ENCODE assay signal across 14 cellular contexts in the genomic region with DNA sequence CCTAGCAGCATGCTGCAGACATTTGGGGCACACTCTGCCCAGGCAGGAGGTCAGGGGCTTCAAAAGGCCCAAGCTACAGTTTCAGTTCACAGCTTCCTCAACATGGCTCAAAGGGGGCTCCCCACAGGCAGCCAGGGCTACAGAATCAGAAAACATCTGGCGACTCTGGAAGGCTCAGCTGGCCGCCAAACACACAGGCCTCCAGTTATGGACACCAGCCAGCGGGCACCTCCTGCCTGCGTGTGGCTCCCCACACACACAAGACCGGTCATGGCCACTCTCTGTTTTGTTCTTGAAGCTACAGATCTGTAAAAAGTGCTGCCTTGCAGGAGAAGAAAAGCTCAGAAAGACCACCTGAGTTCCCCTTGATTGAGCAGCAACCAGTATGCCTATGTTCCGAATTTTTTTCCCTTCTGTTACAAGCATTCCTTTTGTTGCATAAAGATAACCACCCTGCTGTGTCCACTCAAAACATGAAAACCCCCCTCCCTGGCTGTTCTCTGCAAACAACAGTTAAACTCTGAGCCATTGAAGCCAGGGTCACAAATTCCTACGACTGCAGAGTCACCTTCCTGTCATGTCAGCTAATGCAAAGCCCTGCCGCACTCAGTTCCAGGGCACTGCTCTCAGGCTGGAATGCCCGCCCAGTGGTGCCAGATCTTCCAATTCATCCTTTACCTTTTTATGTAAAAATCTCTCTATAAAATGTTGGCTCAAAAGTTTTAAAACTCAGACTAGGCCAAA. TPM values are rescaled to one million over a fixed set of nuclear protein-coding genes. Genes with fewer than 3 reads are reported as not detected.
DNase-seq lines count a peak whose midpoint lies in the region; ATAC-seq and TF ChIP-seq lines count a peak whose summit lies in the region.
"Had no signal": no experiment of that assay in that cellular context is flagged by ENCODE, and none has a peak within 500 bp of the region (broad histone marks: within the 10 kb centered on the region; RNA-seq: fewer than 3 reads in every experiment).

No MANE protein-coding gene starts in this region.

- H3K36me3 Mint-ChIP-seq in neural progenitor cell, result peaks cover 6% of the 10 kb centered on the region

- peak overlapping the region; percentile 51 for H3K4me3 Mint-ChIP-seq in neural progenitor cell

- peaks cover 6% of the 10 kb centered on the region for H3F3A ChIP-seq in GM23248 (ENCODE audit: insufficient read depth)
- H3F3A ChIP-seq in neural progenitor cell (ENCODE audit: low read depth), result peaks cover 25% of the 10 kb centered on the region

- H3K27ac ChIP-seq in GM23248 (no peak overlapping the region), angular gyrus (ENCODE audit: low read depth, low read length) (peak overlapping the region; percentile 14), left ventricle myocardium inferior (replicated peaks) (peak overlapping the region; percentile 63), neural progenitor cell (no peak overlapping the region), foreskin keratinocyte (no peak overlapping the region)

- ATAC-seq in foreskin keratinocyte, result no peak
- ATAC-seq in HG03139 (IDR thresholded peaks at IDR 0.05; ENCODE audit: unreplicated experiment), result no peak

- H3K27me3 Mint-ChIP-seq in neural progenitor cell (ENCODE audit: insufficient read depth, low read depth), result peaks cover 11% of the 10 kb centered on the region

- H3K9ac ChIP-seq in GM23248 (no peak overlapping the region), neural progenitor cell (no peak overlapping the region)

- H3K9me2 ChIP-seq in GM23248 (ENCODE audit: insufficient read depth), result no peaks in the 10 kb centered on the region

- H3K36me3 ChIP-seq in GM23248 (ENCODE audit: low read depth), result peaks cover 4% of the 10 kb centered on the region
- peaks cover 9% of the 10 kb centered on the region for H3K36me3 ChIP-seq in left ventricle myocardium inferior
- H3K36me3 ChIP-seq in neural progenitor cell, result no peaks in the 10 kb centered on the region

- no peaks in the 10 kb centered on the region for H3K9me3 ChIP-seq in GM23248 (ENCODE audit: low read depth)
- peaks cover 8% of the 10 kb centered on the region for H3K9me3 ChIP-seq in left ventricle myocardium inferior (replicated peaks)
- H3K9me3 ChIP-seq in neural progenitor cell (ENCODE audit: low read depth), result no peaks in the 10 kb centered on the region

- in situ Hi-C loops in GM23248 (cut with MboI), result no loop called here

- DNase-seq in GM23248 (peak; percentile 39), left ventricle myocardium inferior (peak; percentile 59), neural progenitor cell (ENCODE audit: low spot score) (peak; percentile 53), foreskin keratinocyte (no peak), NCI-H2081 treated with DMSO at 0.1 percent for 48 hours (lab: John Stamatoyannopoulos, UW) (no peak)
- DNase-seq in activated CD4-positive, alpha-beta T cell treated with anti-CD3 and anti-CD28 coated beads for 1 hour, result no peak
- DNase-seq: activated CD4-positive, alpha-beta T cell treated with anti-CD3 and anti-CD28 coated beads for 4 hours; NCI-H774 had no signal

- H3K4me2 ChIP-seq in GM23248 (ENCODE audit: unreplicated experiment) (no peak overlapping the region), neural progenitor cell (peak overlapping the region; percentile 37)

- WGBS in GM23248 (ENCODE audit: low coverage in 1 of 2, low lambda C conversion rate in 2 of 2, missing lambda C conversion rate in 2 of 2), 2 experiments, result 56 to 57% methylated on average over 9 of the region's 9 CpGs

- H3K9me3 Mint-ChIP-seq in neural progenitor cell, result peaks cover 12% of the 10 kb centered on the region

- TF ChIP-seq CTCF in left ventricle myocardium inferior (IDR thresholded peaks at IDR 0.05; ENCODE audit: borderline replicate concordance), result no peak
- no peak for TF ChIP-seq CTCF in neural progenitor cell (IDR thresholded peaks at IDR 0.05)
- no peak for TF ChIP-seq CTCF in foreskin keratinocyte (conservative IDR thresholded peaks at IDR 0.05)

- H4K20me1 ChIP-seq in GM23248 (ENCODE audit: insufficient read depth) (no peaks in the 10 kb centered on the region), neural progenitor cell (ENCODE audit: low read depth) (no peaks in the 10 kb centered on the region)

- H2AFZ ChIP-seq in GM23248 (no peak overlapping the region), neural progenitor cell (replicated peaks) (no peak overlapping the region)

- peaks cover 55% of the 10 kb centered on the region for H3K4me1 Mint-ChIP-seq in neural progenitor cell

- H3K4me1 ChIP-seq in GM23248 (ENCODE audit: insufficient read depth) (no peaks in the 10 kb centered on the region), left ventricle myocardium inferior (peaks cover 73% of the 10 kb centered on the region), neural progenitor cell (peaks cover 32% of the 10 kb centered on the region), foreskin keratinocyte (no peaks in the 10 kb centered on the region)

- no peaks in the 10 kb centered on the region for H3K79me2 ChIP-seq in GM23248 (ENCODE audit: insufficient read depth)
- H3K79me2 ChIP-seq in neural progenitor cell (ENCODE audit: low read depth), result no peaks in the 10 kb centered on the region

- intact Hi-C loops in left ventricle myocardium inferior (cut with micrococcal nuclease), result no loop called here

- H3K27me3 ChIP-seq in GM23248 (replicated peaks; ENCODE audit: insufficient read depth) (no peaks in the 10 kb centered on the region), left ventricle myocardium inferior (ENCODE audit: low read depth) (no peaks in the 10 kb centered on the region), neural progenitor cell (no peaks in the 10 kb centered on the region), foreskin keratinocyte (no peaks in the 10 kb centered on the region)

- no peak overlapping the region for H3K4me3 ChIP-seq in GM23248
- H3K4me3 ChIP-seq in left ventricle myocardium inferior, result no peak overlapping the region
- H3K4me3 ChIP-seq in neural progenitor cell, result no peak overlapping the region

- H3K27ac Mint-ChIP-seq in neural progenitor cell, result peak overlapping the region; percentile 98
- H3K27ac Mint-ChIP-seq: activated T-helper 2 cell treated with anti-CD3 and anti-CD28 coated beads, Interferon-gamma antibody, Interleukin-2, Interleukin-4, amounts not matched to agents 10 μg/mL and 5 μg/mL and 100 μg/mL, durations not matched to agents 14 hours and 24 hours and 36 hours had no signal

RNA-seq across cellular contexts. Expression of a gene that starts 33.6 kb away (rescaled TPM):
- 8.7 and 9.5 TPM in 2 replicates for total RNA-seq in GM23248 (2014; rRNA removed; shearing (Covaris generic))
- polyA plus RNA-seq in GM23248 (2016; fragmentation: Nextera tagmentation; extraction: Ambion mirVana) (12.3 and 12.4 TPM in 2 replicates), foreskin keratinocyte (not detected in 2 replicates)
- total RNA-seq in left ventricle myocardium inferior (21.1 TPM), neural progenitor cell (ENCODE audit: low replicate concordance) (0.92 and 1.2 TPM in 2 replicates), foreskin keratinocyte (not detected in 2 replicates)

RNA-seq across cellular contexts. Expression of a gene that starts 52.1 kb away (rescaled TPM):
- not detected in 2 replicates for total RNA-seq in GM23248 (2014; rRNA removed; shearing (Covaris generic))
- polyA plus RNA-seq in GM23248 (2016; fragmentation: Nextera tagmentation; extraction: Ambion mirVana) (not detected in 2 replicates), foreskin keratinocyte (not detected in 2 replicates)
- total RNA-seq in left ventricle myocardium inferior (not detected), neural progenitor cell (ENCODE audit: low replicate concordance) (not detected in 2 replicates), foreskin keratinocyte (not detected in 2 replicates)
- total RNA-seq: activated T-helper 2 cell treated with anti-CD3 and anti-CD28 coated beads, Interferon-gamma antibody, Interleukin-2, Interleukin-4, amounts not matched to agents 10 μg/mL and 5 μg/mL and 100 μg/mL, durations not matched to agents 14 hours and 24 hours and 36 hours; chondrocyte; Daoy had no signal
- polyA plus RNA-seq: BJ had no signal

Comparison
In these comparisons a context has a peak if more than half of its experiments do, and no peak if none do; other contexts are left out.
1. DNase-seq: peak in GM23248 (single experiment), left ventricle myocardium inferior (single experiment) and neural progenitor cell (single experiment); none in foreskin keratinocyte (0 of 2), activated CD4-positive, alpha-beta T cell treated with anti-CD3 and anti-CD28 coated beads for 1 hour (single experiment) and NCI-H2081 treated with DMSO at 0.1 percent for 48 hours (single experiment).
2. H3K27ac ChIP-seq: peak in angular gyrus (single experiment) and left ventricle myocardium inferior (single experiment); none in GM23248 (single experiment), neural progenitor cell (single experiment) and foreskin keratinocyte (single experiment).